ENCODE assay signal across 27 cellular contexts in genomic region chr2:104606056-104606455, GRCh38.
"Had no signal": no experiment of that assay in that cellular context is flagged by ENCODE, and none has a peak within 500 bp of the region (broad histone marks: within the 10 kb centered on the region; RNA-seq: fewer than 3 reads in every experiment).

No MANE protein-coding gene starts in this region.

- H3K4me3 Mint-ChIP-seq: naive thymus-derived CD8-positive, alpha-beta T cell; nephron progenitor cell; stimulated activated memory B cell treated with anti-CD40 and anti-IgM and Interleukin-4, amounts not matched to agents 10 μg/mL and 1 μg/mL and 100 μg/mL, for 72 hours had no signal

- H3K9me3 ChIP-seq: lower lobe of right lung, prostate gland, sigmoid colon, testis, vagina had no signal

- DNase-seq: dermis blood vessel endothelial cell; effector memory CD4-positive, alpha-beta T cell; foreskin melanocyte; glutamatergic neuron; heart right ventricle; hippocampal formation; islet precursor cell; kidney glomerular epithelial cell; left ventricle myocardium superior; lower lobe of right lung; naive thymus-derived CD8-positive, alpha-beta T cell; nephron progenitor cell; nucleus accumbens; right cardiac atrium; sigmoid colon; stimulated activated CD4-positive, alpha-beta T cell treated with anti-CD3 and anti-CD28 coated beads, Interleukin-2, amount 100 ng/mL, for 24 hours; stimulated activated CD4-positive, alpha-beta T cell treated with anti-CD3 and anti-CD28 coated beads, Interleukin-4, amount 100 ng/mL, for 4 hours; stimulated activated naive CD8-positive, alpha-beta T cell treated with anti-CD3 and anti-CD28 coated beads, Interleukin-15, Interleukin-2, amounts not matched to agents 100 U/mL and 50 U/mL, for 24 hours; substantia nigra; testis; tibial artery; upper lobe of right lung had no signal

- H3K36me3 Mint-ChIP-seq: stimulated activated memory B cell treated with anti-CD40 and anti-IgM and Interleukin-4, amounts not matched to agents 10 μg/mL and 1 μg/mL and 100 μg/mL, for 72 hours had no signal

- H3K4me1 Mint-ChIP-seq: naive thymus-derived CD8-positive, alpha-beta T cell; nephron progenitor cell; stimulated activated memory B cell treated with anti-CD40 and anti-IgM and Interleukin-4, amounts not matched to agents 10 μg/mL and 1 μg/mL and 100 μg/mL, for 72 hours had no signal

- H3K27me3 ChIP-seq: esophagus muscularis mucosa, heart right ventricle, sigmoid colon, testis, tibial artery, upper lobe of right lung, vagina had no signal

- H3K4me3 ChIP-seq: coronary artery, esophagus muscularis mucosa, heart right ventricle, lower lobe of right lung, prostate gland, sigmoid colon, testis, tibial artery, upper lobe of right lung, vagina had no signal

- H3K36me3 ChIP-seq: esophagus muscularis mucosa, heart right ventricle, lower lobe of right lung, prostate gland, sigmoid colon, tibial artery, upper lobe of right lung, vagina had no signal

- H3K27ac ChIP-seq: coronary artery, esophagus muscularis mucosa, heart right ventricle, lower lobe of right lung, prostate gland, sigmoid colon, testis, tibial artery, upper lobe of right lung, vagina had no signal

- H3K4me1 ChIP-seq: esophagus muscularis mucosa, heart right ventricle, lower lobe of right lung, prostate gland, sigmoid colon, testis, tibial artery, upper lobe of right lung, vagina had no signal

- H3K27ac Mint-ChIP-seq: naive thymus-derived CD8-positive, alpha-beta T cell; nephron progenitor cell; stimulated activated memory B cell treated with anti-CD40 and anti-IgM and Interleukin-4, amounts not matched to agents 10 μg/mL and 1 μg/mL and 100 μg/mL, for 72 hours had no signal
